8 cellular contexts compared by ENCODE assay signal in genomic region chr3:2098398-2099027, GRCh38. TPM values are rescaled to one million over a fixed set of nuclear protein-coding genes. Genes with fewer than 3 reads are reported as not detected.
DNase-seq lines count a peak whose midpoint lies in the region; ATAC-seq and TF ChIP-seq lines count a peak whose summit lies in the region.

TSS of gene CNTN4 (plus strand) at chr3:2098866.

- no peaks in the 10 kb centered on the region for H3K9me3 Mint-ChIP-seq in activated T-cell treated with anti-CD3 and anti-CD28 coated beads, Interleukin-2, amount 50 U/mL, for 72 hours

- H3K27ac Mint-ChIP-seq in activated T-cell treated with anti-CD3 and anti-CD28 coated beads, Interleukin-2, amount 50 U/mL, for 72 hours, result no peak within 1 kb of the TSS

- H3K4me1 ChIP-seq in iPS-18a (ENCODE audit: control insufficient read depth, low read depth, low read length), result peaks cover 14% of the 10 kb centered on the region

- no peak within 1 kb of the TSS for H3K27ac ChIP-seq in iPS-18a (ENCODE audit: low read length)

- DNase-seq in GM13977 (ENCODE audit: low spot score) (peak; percentile 81), NCI-H146 (lab: John Stamatoyannopoulos, UW) (peak; percentile 84), retinal pigment epithelial cell (ENCODE audit: low read depth) (peak; percentile 21)
- DNase-seq in activated T-cell treated with anti-CD3 and anti-CD28 coated beads, Interleukin-2, amount 50 U/mL, for 72 hours, result peak; percentile 24 to 31

- peaks cover 0 to 2% of the 10 kb centered on the region in 2 donors for H3K36me3 Mint-ChIP-seq in activated T-cell treated with anti-CD3 and anti-CD28 coated beads, Interleukin-2, amount 50 U/mL, for 72 hours (ENCODE audit: insufficient read depth in 2 of 2)

- H3K9ac ChIP-seq in iPS-18a (ENCODE audit: low read length), result no peak within 1 kb of the TSS

- H3K27me3 ChIP-seq in iPS-18a (ENCODE audit: control insufficient read depth, insufficient read depth, low read length), result peaks cover 83% of the 10 kb centered on the region

- no peaks in the 10 kb centered on the region for H3K4me1 Mint-ChIP-seq in activated T-cell treated with anti-CD3 and anti-CD28 coated beads, Interleukin-2, amount 50 U/mL, for 72 hours (ENCODE audit: low read depth)

- TF ChIP-seq CTCF in GM13977 (IDR thresholded peaks at IDR 0.05; ENCODE audit: extremely low read depth, insufficient read depth, missing control alignments) (no peak), retinal pigment epithelial cell (conservative IDR thresholded peaks at IDR 0.05; ENCODE audit: low read depth, low read length) (no peak)

- H3K4me3 Mint-ChIP-seq in activated T-cell treated with anti-CD3 and anti-CD28 coated beads, Interleukin-2, amount 50 U/mL, for 72 hours, result peak within 1 kb of the TSS; percentile 53 to 60

- in situ Hi-C loops in GM13977 (cut with MboI; ENCODE audit: low pct_unique_long_range_greater_than_20kb, low sequenced_read_pairs, unreplicated experiment), result no loop called here

- ATAC-seq in activated T-cell treated with anti-CD3 and anti-CD28 coated beads, Interleukin-2, amount 50 U/mL, for 72 hours (replicated peaks in 1 of 2), result peak; percentile 66 to 76
- ATAC-seq in HG03159 (IDR thresholded peaks at IDR 0.05; ENCODE audit: unreplicated experiment), result no peak
- no peak for ATAC-seq in GM18520 (IDR thresholded peaks at IDR 0.05; ENCODE audit: unreplicated experiment)
- ATAC-seq in HG02840 (IDR thresholded peaks at IDR 0.05; ENCODE audit: low FRiP score, unreplicated experiment), result no peak

- peak within 1 kb of the TSS; percentile 72 for H3K4me3 ChIP-seq in iPS-18a (ENCODE audit: low read length)
- peak within 1 kb of the TSS; percentile 53 for H3K4me3 ChIP-seq in retinal pigment epithelial cell (ENCODE audit: low read length)

- no peaks in the 10 kb centered on the region for H3K9me3 ChIP-seq in iPS-18a (ENCODE audit: control insufficient read depth, low read depth, low read length)

- H3K36me3 ChIP-seq in iPS-18a (ENCODE audit: control insufficient read depth, low read depth, low read length), result no peaks in the 10 kb centered on the region

- H3K27me3 Mint-ChIP-seq in activated T-cell treated with anti-CD3 and anti-CD28 coated beads, Interleukin-2, amount 50 U/mL, for 72 hours (ENCODE audit: low read depth), result peaks cover 53% of the 10 kb centered on the region

RNA-seq across cellular contexts. Expression of gene CNTN4, which starts in this region (rescaled TPM):
- total RNA-seq in activated T-cell treated with anti-CD3 and anti-CD28 coated beads, Interleukin-2, amount 50 U/mL, for 72 hours, result under 1 TPM; 0.62 to 0.79 TPM

Comparison
In these comparisons a context has a peak if more than half of its experiments do, and no peak if none do; other contexts are left out.
1. Peak in DNase-seq and ATAC-seq in activated T-cell treated with anti-CD3 and anti-CD28 coated beads, Interleukin-2, amount 50 U/mL, for 72 hours; RNA of the gene not detected or under 1 TPM.
2. DNase-seq: peak in every context shown above with its lines; median percentile 84 in NCI-H146; 81 in GM13977; 28 in activated T-cell treated with anti-CD3 and anti-CD28 coated beads, Interleukin-2, amount 50 U/mL, for 72 hours; 21 in retinal pigment epithelial cell.